ENCODE assay signal across 22 cellular contexts in the genomic region with DNA sequence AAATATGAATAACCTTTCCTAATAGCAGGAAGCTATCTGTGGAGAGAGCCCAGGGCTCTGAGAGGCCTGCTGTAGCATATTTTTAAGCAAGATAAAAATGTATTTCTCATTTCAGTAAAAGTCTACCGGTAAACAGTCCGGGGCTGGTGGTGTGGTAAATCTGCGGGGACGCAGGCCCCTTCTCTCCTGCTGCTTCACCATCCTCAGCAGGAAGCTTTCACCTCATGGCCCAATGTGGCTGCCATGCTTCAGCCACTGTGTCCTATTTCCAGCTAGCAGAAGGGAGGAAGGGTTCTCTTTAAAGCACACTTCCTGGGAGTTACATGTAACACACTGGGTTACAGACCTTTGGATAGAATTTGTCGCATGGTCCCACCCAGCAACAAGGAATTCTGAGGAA.
"Had no signal": no experiment of that assay in that cellular context is flagged by ENCODE, and none has a peak within 500 bp of the region (broad histone marks: within the 10 kb centered on the region; RNA-seq: fewer than 3 reads in every experiment).

No MANE protein-coding gene starts in this region.

- H3K79me2 ChIP-seq: hepatocyte, parathyroid adenoma had no signal

- H2AFZ ChIP-seq: hepatocyte, parathyroid adenoma had no signal

- H3K4me2 ChIP-seq: hepatocyte had no signal

- H3K27me3 ChIP-seq: esophagus muscularis mucosa, gastroesophageal sphincter, heart left ventricle, hepatocyte, neutrophil, right lobe of liver, testis had no signal

- ATAC-seq: foreskin keratinocyte; gastroesophageal sphincter; heart left ventricle; mucosa of descending colon; natural killer cell treated with Interleukin-12 subunit alpha and Interleukin-12 subunit beta and Interleukin-15 and Interleukin-18, amount 100 ng/mL, for 72 hours; right lobe of liver; stimulated activated memory B cell treated with anti-CD40 and anti-IgM and Interleukin-4, amounts not matched to agents 10 μg/mL and 1 μg/mL and 100 μg/mL, for 72 hours; stimulated activated naive CD8-positive, alpha-beta T cell treated with anti-CD3 and anti-CD28 coated beads, Interleukin-15, Interleukin-2, amounts not matched to agents 100 U/mL and 50 U/mL, for 24 hours had no signal

- DNase-seq: dermis blood vessel endothelial cell; effector memory CD4-positive, alpha-beta T cell; foreskin keratinocyte; heart left ventricle; kidney glomerular epithelial cell; mucosa of descending colon; naive B cell; stimulated activated CD4-positive, alpha-beta T cell treated with anti-CD3 and anti-CD28 coated beads, Interleukin-4, amount 100 ng/mL, for 4 hours; stimulated activated naive CD8-positive, alpha-beta T cell treated with anti-CD3 and anti-CD28 coated beads, Interleukin-15, Interleukin-2, amounts not matched to agents 100 U/mL and 50 U/mL, for 24 hours; substantia nigra; testis had no signal

- H3K27ac ChIP-seq: coronary artery, esophagus muscularis mucosa, foreskin keratinocyte, gastroesophageal sphincter, heart left ventricle, hepatocyte, neutrophil, parathyroid adenoma, right lobe of liver, testis, tibial artery had no signal

- H3K9ac ChIP-seq: parathyroid adenoma had no signal

- H3K4me3 ChIP-seq: coronary artery, esophagus muscularis mucosa, gastroesophageal sphincter, heart left ventricle, hepatocyte, lung, mucosa of descending colon, right lobe of liver, testis, tibial artery had no signal

- H3K9me3 ChIP-seq: esophagus muscularis mucosa, gastroesophageal sphincter, heart left ventricle, mucosa of descending colon, neutrophil, right lobe of liver, testis, tibial artery had no signal

- H3K4me1 ChIP-seq: esophagus muscularis mucosa, foreskin keratinocyte, gastroesophageal sphincter, heart left ventricle, parathyroid adenoma, right lobe of liver, testis, tibial artery had no signal

- H3K36me3 ChIP-seq: esophagus muscularis mucosa, gastroesophageal sphincter, heart left ventricle, neutrophil, right lobe of liver, tibial artery had no signal
